In the genomic region with DNA sequence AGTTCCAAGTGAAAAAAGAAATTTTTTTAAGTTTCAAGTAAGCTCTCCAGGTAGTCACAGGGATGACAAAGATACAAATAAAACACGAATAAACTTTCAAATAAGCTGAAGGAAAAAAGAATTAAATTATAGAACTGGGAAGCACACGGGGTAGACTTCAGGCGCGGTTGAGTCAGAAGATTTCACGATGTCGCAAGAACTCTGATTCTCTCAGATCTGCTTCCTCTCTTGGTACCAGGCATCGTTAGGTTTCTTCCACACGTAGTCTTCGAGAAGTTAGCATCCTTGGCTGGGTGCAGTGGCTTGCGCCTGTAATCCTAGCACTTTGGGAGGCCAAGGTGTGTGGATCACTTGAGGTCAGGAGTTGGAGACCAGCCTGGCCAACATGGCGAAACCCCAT, we compare ENCODE assay signal across 29 cellular contexts.
"Had no signal": no experiment of that assay in that cellular context is flagged by ENCODE, and none has a peak within 500 bp of the region (broad histone marks: within the 10 kb centered on the region; RNA-seq: fewer than 3 reads in every experiment).

No MANE protein-coding gene starts in this region.

- DNase-seq: activated B cell treated with CpG ODN at 0.5 μM for 24 hours; activated CD4-positive, alpha-beta memory T cell treated with anti-CD3 and anti-CD28 coated beads for 36 hours; activated CD4-positive, alpha-beta T cell treated with anti-CD3 and anti-CD28 coated beads, Interleukin-2, amount 10 ng/mL, durations not matched to agents 24 days and 14 days; activated CD8-positive, alpha-beta memory T cell treated with anti-CD3 and anti-CD28 coated beads, Interleukin-2, amount 10 ng/mL, durations not matched to agents 7 days and 5 days; activated CD8-positive, alpha-beta memory T cell treated with anti-CD3 and anti-CD28 coated beads, Interleukin-2, amount 50 U/mL, for 4 hours; activated CD8-positive, alpha-beta T cell treated with anti-CD3 and anti-CD28 coated beads, Interleukin-2, amount 10 ng/mL, durations not matched to agents 7 days and 5 days; activated effector memory CD4-positive, alpha-beta T cell treated with anti-CD3 and anti-CD28 coated beads, Interleukin-2, amount 50 U/mL, for 16 hours; activated naive CD4-positive, alpha-beta T cell treated with anti-CD3 and anti-CD28 coated beads, Interleukin-2, amount 10 ng/mL, durations not matched to agents 7 days and 5 days; activated naive CD8-positive, alpha-beta T cell treated with anti-CD3 and anti-CD28 coated beads, Interleukin-2, amount 10 ng/mL, durations not matched to agents 7 days and 5 days; activated T-cell treated with anti-CD3 and anti-CD28 coated beads, Interleukin-2, amount 50 U/mL, for 1 hour; activated T-cell treated with anti-CD3 and anti-CD28 coated beads, Interleukin-2, amount 50 U/mL, for 48 hours; anterior cingulate cortex; brain microvascular endothelial cell; dorsolateral prefrontal cortex; effector memory CD4-positive, alpha-beta T cell; endodermal cell; foreskin fibroblast; head of caudate nucleus; hippocampal formation; T-helper 2 cell had no signal

- ATAC-seq: activated CD4-positive, CD25-positive, alpha-beta regulatory T cell treated with anti-CD3 and anti-CD28 coated beads, Interleukin-2, amount 50 U/mL, for 24 hours; activated CD8-positive, alpha-beta memory T cell treated with anti-CD3 and anti-CD28 coated beads, Interleukin-2, amount 10 ng/mL, durations not matched to agents 7 days and 5 days; activated CD8-positive, alpha-beta T cell treated with anti-CD3 and anti-CD28 coated beads, Interleukin-2, amount 10 ng/mL, durations not matched to agents 7 days and 5 days; activated naive CD4-positive, alpha-beta T cell treated with anti-CD3 and anti-CD28 coated beads, Interleukin-2, amount 50 U/mL, for 72 hours; esophagus mucosa had no signal

- H3K27ac Mint-ChIP-seq: activated B cell treated with CpG ODN at 0.5 μM for 24 hours; activated CD4-positive, alpha-beta memory T cell treated with anti-CD3 and anti-CD28 coated beads for 36 hours; activated CD4-positive, alpha-beta T cell treated with anti-CD3 and anti-CD28 coated beads, Interleukin-2, amount 10 ng/mL, durations not matched to agents 24 days and 14 days; activated CD8-positive, alpha-beta memory T cell treated with anti-CD3 and anti-CD28 coated beads, Interleukin-2, amount 10 ng/mL, durations not matched to agents 7 days and 5 days; activated CD8-positive, alpha-beta T cell treated with anti-CD3 and anti-CD28 coated beads, Interleukin-2, amount 10 ng/mL, durations not matched to agents 7 days and 5 days; activated naive CD4-positive, alpha-beta T cell treated with anti-CD3 and anti-CD28 coated beads, Interleukin-2, amount 10 ng/mL, durations not matched to agents 7 days and 5 days; activated naive CD4-positive, alpha-beta T cell treated with anti-CD3 and anti-CD28 coated beads, Interleukin-2, amount 50 U/mL, for 72 hours; activated naive CD8-positive, alpha-beta T cell treated with anti-CD3 and anti-CD28 coated beads, Interleukin-2, amount 10 ng/mL, durations not matched to agents 7 days and 5 days; activated T-helper 1 cell treated with anti-CD3 and anti-CD28 coated beads, Interleukin-12 subunit alpha, Interleukin-12 subunit beta, Interleukin-2, Interleukin-4 antibody, amounts not matched to agents 30 ng/mL and 10 ng/mL and 1 ng/mL, durations not matched to agents 14 hours and 24 hours and 36 hours; activated T-helper 2 cell treated with anti-CD3 and anti-CD28 coated beads, Interferon-gamma antibody, Interleukin-2, Interleukin-4, amounts not matched to agents 10 μg/mL and 5 μg/mL and 100 μg/mL, durations not matched to agents 14 hours and 24 hours and 36 hours; dendritic cell treated with granulocyte-macrophage colony-stimulating factor and Interleukin-4, amounts not matched to agents 40 ng/mL and 50 ng/mL, for 4 days; endodermal cell had no signal

- H3K36me3 Mint-ChIP-seq: activated CD4-positive, alpha-beta memory T cell treated with anti-CD3 and anti-CD28 coated beads for 36 hours; activated CD8-positive, alpha-beta memory T cell treated with anti-CD3 and anti-CD28 coated beads, Interleukin-2, amount 10 ng/mL, durations not matched to agents 7 days and 5 days; activated naive CD4-positive, alpha-beta T cell treated with anti-CD3 and anti-CD28 coated beads, Interleukin-2, amount 10 ng/mL, durations not matched to agents 7 days and 5 days; activated naive CD8-positive, alpha-beta T cell treated with anti-CD3 and anti-CD28 coated beads, Interleukin-2, amount 10 ng/mL, durations not matched to agents 7 days and 5 days had no signal

- H3K9me3 Mint-ChIP-seq: activated B cell treated with CpG ODN at 0.5 μM for 24 hours, endodermal cell had no signal

- H3K36me3 ChIP-seq: brain microvascular endothelial cell had no signal

- H3K4me3 Mint-ChIP-seq: activated B cell treated with CpG ODN at 0.5 μM for 24 hours; activated CD4-positive, alpha-beta memory T cell treated with anti-CD3 and anti-CD28 coated beads for 36 hours; activated CD4-positive, alpha-beta T cell treated with anti-CD3 and anti-CD28 coated beads, Interleukin-2, amount 10 ng/mL, durations not matched to agents 24 days and 14 days; activated CD8-positive, alpha-beta memory T cell treated with anti-CD3 and anti-CD28 coated beads, Interleukin-2, amount 10 ng/mL, durations not matched to agents 7 days and 5 days; activated CD8-positive, alpha-beta T cell treated with anti-CD3 and anti-CD28 coated beads, Interleukin-2, amount 10 ng/mL, durations not matched to agents 7 days and 5 days; activated naive CD4-positive, alpha-beta T cell treated with anti-CD3 and anti-CD28 coated beads, Interleukin-2, amount 10 ng/mL, durations not matched to agents 7 days and 5 days; activated naive CD8-positive, alpha-beta T cell treated with anti-CD3 and anti-CD28 coated beads, Interleukin-2, amount 10 ng/mL, durations not matched to agents 7 days and 5 days; activated T-helper 1 cell treated with anti-CD3 and anti-CD28 coated beads, Interleukin-12 subunit alpha, Interleukin-12 subunit beta, Interleukin-2, Interleukin-4 antibody, amounts not matched to agents 30 ng/mL and 10 ng/mL and 1 ng/mL, durations not matched to agents 14 hours and 24 hours and 36 hours; central memory CD8-positive, alpha-beta T cell; dendritic cell treated with granulocyte-macrophage colony-stimulating factor and Interleukin-4, amounts not matched to agents 40 ng/mL and 50 ng/mL, for 4 days; endodermal cell had no signal

- H3K4me3 ChIP-seq: coronary artery, dorsolateral prefrontal cortex had no signal

- H3K27ac ChIP-seq: brain microvascular endothelial cell, coronary artery, dorsolateral prefrontal cortex, VCaP had no signal

- H3K27me3 ChIP-seq: brain microvascular endothelial cell had no signal

- H3K4me1 Mint-ChIP-seq: activated B cell treated with CpG ODN at 0.5 μM for 24 hours; activated CD4-positive, alpha-beta T cell treated with anti-CD3 and anti-CD28 coated beads, Interleukin-2, amount 10 ng/mL, durations not matched to agents 24 days and 14 days; activated CD8-positive, alpha-beta memory T cell treated with anti-CD3 and anti-CD28 coated beads, Interleukin-2, amount 10 ng/mL, durations not matched to agents 7 days and 5 days; activated naive CD4-positive, alpha-beta T cell treated with anti-CD3 and anti-CD28 coated beads, Interleukin-2, amount 10 ng/mL, durations not matched to agents 7 days and 5 days; activated naive CD8-positive, alpha-beta T cell treated with anti-CD3 and anti-CD28 coated beads, Interleukin-2, amount 10 ng/mL, durations not matched to agents 7 days and 5 days; central memory CD8-positive, alpha-beta T cell; endodermal cell had no signal

- H3K27me3 Mint-ChIP-seq: activated B cell treated with CpG ODN at 0.5 μM for 24 hours; activated CD4-positive, alpha-beta memory T cell treated with anti-CD3 and anti-CD28 coated beads for 36 hours; activated CD4-positive, alpha-beta T cell treated with anti-CD3 and anti-CD28 coated beads, Interleukin-2, amount 10 ng/mL, durations not matched to agents 24 days and 14 days; activated CD8-positive, alpha-beta memory T cell treated with anti-CD3 and anti-CD28 coated beads, Interleukin-2, amount 10 ng/mL, durations not matched to agents 7 days and 5 days; activated naive CD4-positive, alpha-beta T cell treated with anti-CD3 and anti-CD28 coated beads, Interleukin-2, amount 10 ng/mL, durations not matched to agents 7 days and 5 days; activated naive CD8-positive, alpha-beta T cell treated with anti-CD3 and anti-CD28 coated beads, Interleukin-2, amount 10 ng/mL, durations not matched to agents 7 days and 5 days; central memory CD8-positive, alpha-beta T cell; dendritic cell treated with granulocyte-macrophage colony-stimulating factor and Interleukin-4, amounts not matched to agents 40 ng/mL and 50 ng/mL, for 4 days had no signal
